8 cellular contexts compared by ENCODE assay signal in genomic region chr17:82371333-82372062, GRCh38. TPM values are rescaled to one million over a fixed set of nuclear protein-coding genes. Genes with fewer than 3 reads are reported as not detected.
DNase-seq lines count a peak whose midpoint lies in the region; ATAC-seq and TF ChIP-seq lines count a peak whose summit lies in the region.

Gene UTS2R, plus strand, starts transcription at chr17:82371765. Its CDS starts 2,560 bp downstream, at chr17:82374325.

- no peaks in the 10 kb centered on the region for H3K9me3 ChIP-seq in OCI-LY7 (ENCODE audit: low read length)
- H3K9me3 ChIP-seq in parathyroid adenoma (ENCODE audit: control insufficient read depth, low read length), result no peaks in the 10 kb centered on the region

- DNase-seq in D341Med (ENCODE audit: low spot score), result peak; percentile 83
- DNase-seq in OCI-LY7 (ENCODE audit: low spot score), result no peak
- DNase-seq in foreskin fibroblast, result no peak
- DNase-seq in DMS153 (lab: John Stamatoyannopoulos, UW), result no peak
- no peak for DNase-seq in stimulated activated CD4-positive, alpha-beta T cell treated with anti-CD3 and anti-CD28 coated beads, Interleukin-4, amount 100 ng/mL, for 4 hours
- DNase-seq in stimulated activated CD4-positive, alpha-beta T cell treated with anti-CD3 and anti-CD28 coated beads, Interleukin-12 subunit alpha, Interleukin-12 subunit beta, amount 100 ng/mL, for 4 hours, result no peak

- H3K4me1 ChIP-seq in OCI-LY7 (ENCODE audit: insufficient read depth, low read length, poor library complexity, severe bottlenecking), result peaks cover 51% of the 10 kb centered on the region
- H3K4me1 ChIP-seq in parathyroid adenoma, result peaks cover 6% of the 10 kb centered on the region

- no peak for ATAC-seq in HG02840 (IDR thresholded peaks at IDR 0.05; ENCODE audit: low FRiP score, unreplicated experiment)

- TF ChIP-seq CTCF in OCI-LY7 (conservative IDR thresholded peaks at IDR 0.05; ENCODE audit: low read length) (no peak), foreskin fibroblast (IDR thresholded peaks at IDR 0.05; ENCODE audit: low read depth, low read length) (no peak), parathyroid adenoma (IDR thresholded peaks at IDR 0.05) (no peak)

- H2AFZ ChIP-seq in OCI-LY7 (ENCODE audit: low read length) (peak within 1 kb of the TSS; percentile 75), parathyroid adenoma (peak within 1 kb of the TSS; percentile 45)

- H3K4me2 ChIP-seq in OCI-LY7 (ENCODE audit: low read length), result peak within 1 kb of the TSS; percentile 56
- peak within 1 kb of the TSS; percentile 52 for H3K4me2 ChIP-seq in parathyroid adenoma (ENCODE audit: low read length)

- H3K4me3 ChIP-seq in OCI-LY7 (ENCODE audit: low read depth, low read length, poor library complexity, severe bottlenecking), result peak within 1 kb of the TSS; percentile 48
- peak within 1 kb of the TSS; percentile 35 to 47 for H3K4me3 ChIP-seq in foreskin fibroblast (ENCODE audit: low read depth in 1 of 2, low read length in 2 of 2)
- H3K4me3 ChIP-seq in parathyroid adenoma (ENCODE audit: low read depth, low read length), result peak within 1 kb of the TSS; percentile 22

- H3K27ac ChIP-seq in OCI-LY7 (ENCODE audit: low read depth, low read length, poor library complexity, severe bottlenecking) (peak within 1 kb of the TSS; percentile 80), parathyroid adenoma (no peak within 1 kb of the TSS)

- no peaks in the 10 kb centered on the region for H3K9me2 ChIP-seq in OCI-LY7 (ENCODE audit: insufficient read depth, low read length)

- POLR2A ChIA-PET in OCI-LY7 (lab: Charles Lee), result interaction anchor here (1.3 to 2.0 kb wide), 5 partner anchors 13 to 79 kb away, joined by 3 to 15 read pairs (median 4); partner anchors contain the start of gene TEX19

- CTCF ChIA-PET in OCI-LY7 (lab: Charles Lee; ENCODE audit: unreplicated experiment), result interaction anchor here (1.4 kb wide), 1 partner anchor 21 kb away, joined by 11 read pairs; no protein-coding TSS in a partner anchor

- BruUV-seq in OCI-LY7 (replicated peaks; lab: Mats Ljungman, UMichigan), result no TSS peak

- intact Hi-C loops in OCI-LY7 (cut with micrococcal nuclease; ENCODE audit: unreplicated experiment), result loop anchor here (2.0 kb wide), 1 partner anchor 77 kb away; no protein-coding TSS in a partner anchor

- no peak within 1 kb of the TSS for H3K9ac ChIP-seq in parathyroid adenoma

- H3K79me2 ChIP-seq in OCI-LY7 (ENCODE audit: insufficient read depth, low read depth, low read length), result no peaks in the 10 kb centered on the region
- no peaks in the 10 kb centered on the region for H3K79me2 ChIP-seq in parathyroid adenoma

- H3K36me3 ChIP-seq in OCI-LY7 (ENCODE audit: insufficient read depth, low read length), result no peaks in the 10 kb centered on the region
- no peaks in the 10 kb centered on the region for H3K36me3 ChIP-seq in parathyroid adenoma (ENCODE audit: control insufficient read depth, insufficient read depth, low read length)

- peaks cover 16% of the 10 kb centered on the region for H3K27me3 ChIP-seq in parathyroid adenoma (ENCODE audit: control insufficient read depth, insufficient read depth, low read length)

- no peaks in the 10 kb centered on the region for H4K20me1 ChIP-seq in OCI-LY7 (ENCODE audit: insufficient read depth, low read length)

RNA-seq across cellular contexts. Expression of gene UTS2R, which starts in this region (rescaled TPM):
- 11.9 and 17.4 TPM in 2 replicates for total RNA-seq in OCI-LY7 (2014; rRNA removed; shearing (Covaris generic))
- 34.9 and 36.3 TPM in 2 replicates for total RNA-seq in OCI-LY7 (2022)
